Comparison of ENCODE assay signal across 8 cellular contexts in genomic region chr11:66981976-66982578, GRCh38. TPM values are rescaled to one million over a fixed set of nuclear protein-coding genes. Genes with fewer than 3 reads are reported as not detected.
A peak's percentile ranks its signal among the peaks of the same experiment; 100 is the strongest.
DNase-seq lines count a peak whose midpoint lies in the region; ATAC-seq, FAIRE-seq and TF ChIP-seq lines count a peak whose summit lies in the region.

No MANE protein-coding gene starts in this region.

- H3K9me3 ChIP-seq in A549 (peaks cover 18% of the 10 kb centered on the region), hepatocyte (ENCODE audit: low read depth) (no peaks in the 10 kb centered on the region), testis (no peaks in the 10 kb centered on the region)

- no peak overlapping the region for H2AFZ ChIP-seq in hepatocyte

- DNase-seq in A549 (ENCODE audit: low read depth in 1 of 2, low spot score in 1 of 2) (peak; percentile 69 to 91), GM12892 (ENCODE audit: insufficient read length) (no peak), NCI-H2227 treated with DMSO at 0.1 percent for 48 hours (lab: John Stamatoyannopoulos, UW) (peak; percentile 87), amniotic stem cell (lab: John Stamatoyannopoulos, UW) (peak; percentile 75), hepatocyte (ENCODE audit: low spot score) (peak; percentile 75), testis (peak; percentile 89)

- TF ChIP-seq CTCF in A549 (IDR thresholded peaks at IDR 0.05) (no peak), hepatocyte (IDR thresholded peaks at IDR 0.05; ENCODE audit: poor library complexity) (no peak), testis (IDR thresholded peaks at IDR 0.05) (no peak)

- H4K20me1 ChIP-seq in hepatocyte (ENCODE audit: insufficient read depth, poor library complexity, severe bottlenecking), result no peaks in the 10 kb centered on the region

- no peak for TF ChIP-seq EP300 in A549 (IDR thresholded peaks at IDR 0.05)

- intact Hi-C loops in testis (cut with DNase I; ENCODE audit: low total_unique reads), result no loop called here

- H3K27me3 ChIP-seq in hepatocyte (no peaks in the 10 kb centered on the region), testis (no peaks in the 10 kb centered on the region)

- ATAC-seq in A549 (peak; percentile 85 to 89), HG03520 (IDR thresholded peaks at IDR 0.05; ENCODE audit: unreplicated experiment) (no peak), GM18870 (IDR thresholded peaks at IDR 0.05; ENCODE audit: unreplicated experiment) (no peak)

- POLR2A ChIA-PET in A549 (lab: Yijun Ruan, JAX), result interaction anchor here (0.7 kb wide), 1 partner anchor 131 kb away, joined by 4 read pairs; no protein-coding TSS in a partner anchor

- TF ChIP-seq POLR2A in A549 (IDR thresholded peaks at IDR 0.05; ENCODE audit: low read length) (no peak), GM12892 (IDR thresholded peaks at IDR 0.05; ENCODE audit: low read depth, low read length) (no peak), testis (IDR thresholded peaks at IDR 0.05) (no peak)

- TF ChIP-seq RAD21 in A549 (conservative IDR thresholded peaks at IDR 0.05 in 1 of 2, IDR thresholded peaks at IDR 0.05 in 1 of 2), result 0 out of 5 replicates have a peak, but pooled peaks of 1 of the 2 experiments have one; percentile 11

- H3K79me2 ChIP-seq in hepatocyte, result no peaks in the 10 kb centered on the region

- 3% methylated on average over 9 of the region's 9 CpGs for WGBS in A549 (ENCODE audit: missing lambda C conversion rate)
- WGBS in hepatocyte (ENCODE audit: low lambda C conversion rate, missing lambda C conversion rate), result 55% methylated on average over 9 of the region's 9 CpGs
- 31% methylated on average over 9 of the region's 9 CpGs for WGBS in testis, 2 donors

- H3K4me1 ChIP-seq in A549 (peaks cover 46% of the 10 kb centered on the region), hepatocyte (ENCODE audit: insufficient read depth) (no peaks in the 10 kb centered on the region), testis (peaks cover 5% of the 10 kb centered on the region)

- CTCF ChIA-PET in A549 (lab: Yijun Ruan, JAX), result interaction anchor here (0.6 to 1.6 kb wide), 5 partner anchors 15 to 99 kb away, joined by 3 to 6 read pairs (median 4); no protein-coding TSS in a partner anchor

- peak overlapping the region; percentile 72 for H3K4me2 ChIP-seq in A549
- H3K4me2 ChIP-seq in hepatocyte, result no peak overlapping the region

- H3K36me3 ChIP-seq in hepatocyte (replicated peaks; ENCODE audit: insufficient read depth, low read depth) (no peaks in the 10 kb centered on the region), testis (ENCODE audit: low read depth, missing control alignments) (no peaks in the 10 kb centered on the region)

- H3K27ac ChIP-seq in A549 (peak overlapping the region; percentile 65 to 79), hepatocyte (no peak overlapping the region), testis (no peak overlapping the region)

- H3K4me3 ChIP-seq in A549 (no peak overlapping the region), hepatocyte (no peak overlapping the region), testis (no peak overlapping the region)

- no peaks in the 10 kb centered on the region for H3K9me2 ChIP-seq in hepatocyte (replicated peaks; ENCODE audit: insufficient read depth)

- FAIRE-seq in A549 (lab: Jason Lieb, UNC), result peak; percentile 78
- FAIRE-seq in GM12892 (lab: Jason Lieb, UNC), result peak; percentile 54

TF ChIP-seq in A549, 52 proteins besides CTCF, POLR2A, EP300 and RAD21:
- TF ChIP-seq FOSL2 (IDR thresholded peaks at IDR 0.05) (no peak), FOSL2 (CRISPR knock-in tag; IDR thresholded peaks at IDR 0.05) (peak; percentile 61), ZNF302 (CRISPR knock-in tag; IDR thresholded peaks at IDR 0.05) (no peak), HOXB13 (CRISPR knock-in tag; IDR thresholded peaks at IDR 0.05; ENCODE audit: low read depth) (peak; percentile 50; the same call in 1 of the 2 replicates)
- TF ChIP-seq, protein P1, sequence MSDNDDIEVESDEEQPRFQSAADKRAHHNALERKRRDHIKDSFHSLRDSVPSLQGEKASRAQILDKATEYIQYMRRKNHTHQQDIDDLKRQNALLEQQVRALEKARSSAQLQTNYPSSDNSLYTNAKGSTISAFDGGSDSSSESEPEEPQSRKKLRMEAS (IDR thresholded peaks at IDR 0.05), result peak; percentile 64; the same call in 1 of the 2 replicates
TF ChIP-seq in A549: peak in this region for 3.

RNA-seq across cellular contexts. Expression of gene C11orf86, which starts 7.0 kb away (rescaled TPM):
- 9.3 and 10.8 TPM in 2 replicates for polyA plus RNA-seq in A549 (2011; rRNA removed)
- 34.5 and 42.5 TPM in 2 replicates for polyA plus RNA-seq in A549 (2012; cell fraction: cytosol; rRNA removed)
- polyA plus RNA-seq in A549 (2012; cell fraction: nucleus; rRNA removed), result 23.0 and 24.9 TPM in 2 replicates
- polyA plus RNA-seq in A549 (2017; fragmentation: RNase III; extraction: RNeasy Plus Mini Kit Qiagen cat#74134 plus additional on column Dnase treatment), result 39.7 to 59.6 TPM (median 56.4 TPM) in 3 replicates
- polyA minus RNA-seq in A549 (2011; rRNA and poly(A)+ RNA removed), result 2.7 and 5.4 TPM in 2 replicates
- not detected for polyA plus RNA-seq in GM12892 (2012; ENCODE audit: missing spikeins)
- total RNA-seq in hepatocyte, result 1.5 and 3.4 TPM in 2 replicates
- 0.34 and 2.6 TPM in 2 replicates for polyA plus RNA-seq in hepatocyte
- under 1 TPM in 1 of 2 donors, not detected in 1; 0.25 TPM for total RNA-seq in testis
- polyA plus RNA-seq in testis (ENCODE audit: insufficient read depth, low read depth, low replicate concordance), result not detected

RNA-seq across cellular contexts. Expression of gene PC, which starts 23.9 kb away (rescaled TPM):
- polyA plus RNA-seq in A549 (2011; rRNA removed) (14.2 and 15.7 TPM in 2 replicates), A549 (2017; fragmentation: RNase III; extraction: RNeasy Plus Mini Kit Qiagen cat#74134 plus additional on column Dnase treatment) (31.3 to 53.5 TPM (median 45.9 TPM) in 3 replicates), hepatocyte (57.9 and 78.1 TPM in 2 replicates), testis (ENCODE audit: insufficient read depth, low read depth, low replicate concordance) (53.1 TPM)
- 25.1 and 29.6 TPM in 2 replicates for polyA plus RNA-seq in A549 (2012; cell fraction: cytosol; rRNA removed)
- polyA plus RNA-seq in A549 (2012; cell fraction: nucleus; rRNA removed), result 88.3 and 105 TPM in 2 replicates
- polyA minus RNA-seq in A549 (2011; rRNA and poly(A)+ RNA removed), result 31.5 and 37.8 TPM in 2 replicates
- 6.6 TPM for polyA plus RNA-seq in GM12892 (2012; ENCODE audit: missing spikeins)
- total RNA-seq in hepatocyte (39.7 and 47.4 TPM in 2 replicates), testis (10 to 100 TPM; 40.9 to 46.0 TPM)

RNA-seq across cellular contexts. Expression of gene SYT12, which starts 40.9 kb away (rescaled TPM):
- polyA plus RNA-seq in A549 (2011; rRNA removed) (1.4 and 2.4 TPM in 2 replicates), A549 (2017; fragmentation: RNase III; extraction: RNeasy Plus Mini Kit Qiagen cat#74134 plus additional on column Dnase treatment) (6.6 to 10.6 TPM (median 9.6 TPM) in 3 replicates), hepatocyte (0.50 and 1.8 TPM in 2 replicates), testis (ENCODE audit: insufficient read depth, low read depth, low replicate concordance) (3.7 TPM)
- polyA plus RNA-seq in A549 (2012; cell fraction: cytosol; rRNA removed), result 2.7 and 4.7 TPM in 2 replicates
- 7.3 and 8.2 TPM in 2 replicates for polyA plus RNA-seq in A549 (2012; cell fraction: nucleus; rRNA removed)
- 1.7 and 2.3 TPM in 2 replicates for polyA minus RNA-seq in A549 (2011; rRNA and poly(A)+ RNA removed)
- polyA plus RNA-seq in GM12892 (2012; ENCODE audit: missing spikeins), result 0.30 TPM
- total RNA-seq in hepatocyte (0.08 and 0.27 TPM in 2 replicates), testis (1 to 10 TPM; 3.4 to 4.2 TPM)

Comparison
In these comparisons a context has a peak if more than half of its experiments do, and no peak if none do; other contexts are left out.
1. ATAC-seq: peak in A549 (2 of 2); none in HG03520 (single experiment) and GM18870 (single experiment).
2. H3K27ac ChIP-seq: peak in A549 (2 of 2); none in hepatocyte (single experiment) and testis (0 of 2).